ENCODE assay signal across 8 cellular contexts in the genomic region with DNA sequence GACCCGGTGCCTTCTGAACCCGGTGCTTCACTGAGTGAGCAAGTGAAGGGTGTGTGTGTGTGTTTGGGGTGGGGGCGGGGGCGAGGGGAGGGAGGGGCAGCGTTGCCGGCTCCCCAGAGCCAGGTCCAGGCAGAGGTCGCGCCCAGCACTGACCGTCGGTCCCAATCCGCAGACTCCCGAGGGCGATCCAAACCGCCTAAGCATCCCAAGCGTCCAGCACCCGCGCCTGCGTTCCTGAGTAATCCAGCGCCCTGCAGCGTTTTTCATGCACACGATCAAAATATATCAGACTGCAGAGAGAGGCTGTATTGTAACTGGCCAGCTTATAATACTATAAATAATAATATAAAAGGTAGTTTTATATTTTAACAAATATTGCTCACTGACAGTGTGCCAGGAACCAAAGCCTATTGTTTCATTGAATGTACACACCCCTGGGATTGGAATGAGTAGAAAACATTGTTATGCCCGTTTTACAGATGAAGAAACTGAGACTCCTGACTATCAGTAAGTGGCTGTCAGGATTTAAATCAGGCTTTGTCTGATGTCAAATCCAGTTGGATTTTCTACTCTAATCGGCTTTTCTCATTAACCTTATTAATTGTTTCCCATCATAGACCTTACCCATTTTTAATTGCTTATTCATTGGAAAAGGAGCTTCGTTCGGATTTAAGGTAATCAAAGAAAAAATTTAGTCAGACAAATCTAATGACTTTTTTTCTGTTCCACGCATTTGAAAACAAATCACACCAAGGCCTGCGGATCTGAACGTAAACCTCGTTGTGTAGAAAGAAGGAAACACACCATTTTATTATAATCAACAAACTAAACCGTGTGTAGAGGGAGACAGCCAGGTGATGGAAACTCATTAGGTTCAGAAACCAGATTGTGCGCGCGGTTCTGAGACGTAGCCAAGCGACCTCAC. TPM values are rescaled to one million over a fixed set of nuclear protein-coding genes. Genes with fewer than 3 reads are reported as not detected.
A peak's percentile ranks its signal among the peaks of the same experiment; 100 is the strongest.
DNase-seq lines count a peak whose midpoint lies in the region; ATAC-seq, FAIRE-seq and TF ChIP-seq lines count a peak whose summit lies in the region.

No MANE protein-coding gene starts in this region.

- no peak for FAIRE-seq in keratinocyte (lab: Jason Lieb, UNC)
- no peak for FAIRE-seq in RCC 7860 (lab: Jason Lieb, UNC)

- no peaks in the 10 kb centered on the region for H4K20me1 ChIP-seq in SU-DHL-6 (ENCODE audit: low read depth, low read length)
- H4K20me1 ChIP-seq in keratinocyte (ENCODE audit: control insufficient read depth, extremely low read depth, insufficient read depth, low read length) = no peaks in the 10 kb centered on the region

- H3K9ac ChIP-seq in SU-DHL-6 (ENCODE audit: low read length) (peak overlapping the region; percentile 57; the same call in 1 of the 2 replicates), keratinocyte (ENCODE audit: control insufficient read depth, extremely low read depth, insufficient read depth, low read length) (no peak overlapping the region)

- POLR2A ChIA-PET in AG04450 (lab: Yijun Ruan, JAX) = no interaction called here

- H3K79me2 ChIP-seq in SU-DHL-6 (ENCODE audit: insufficient read depth, low read length) (no peaks in the 10 kb centered on the region), keratinocyte (ENCODE audit: control insufficient read depth, insufficient read depth, low read length) (no peaks in the 10 kb centered on the region)

- H3K4me2 ChIP-seq in SU-DHL-6 (ENCODE audit: low read depth, low read length, poor library complexity, severe bottlenecking) = peak overlapping the region; percentile 45
- peak overlapping the region; percentile 83 for H3K4me2 ChIP-seq in keratinocyte (ENCODE audit: control insufficient read depth, extremely low read depth, insufficient read depth, low read depth, low read length)

- H3K4me3 ChIP-seq in AG04450 (ENCODE audit: low read depth, low read length) = 0 out of 2 replicates have a peak overlapping the region, but pooled peaks have one; percentile 4
- no peak overlapping the region for H3K4me3 ChIP-seq in SU-DHL-6 (ENCODE audit: insufficient read depth, low read length, poor library complexity, severe bottlenecking)
- H3K4me3 ChIP-seq in keratinocyte (ENCODE audit: control insufficient read depth in 2 of 3, extremely low read depth in 1 of 3, insufficient read depth in 2 of 3, low read depth in 1 of 3, low read length in 3 of 3) = peak overlapping the region in 1 of 3 experiments; percentile 11

- CTCF ChIA-PET in AG04450 (lab: Charles Lee) = interaction anchor here (0.6 to 3.3 kb wide), 10 partner anchors 10 to 832 kb away, joined by 3 to 28 read pairs (median 3); no protein-coding TSS in a partner anchor

- H3K9me3 ChIP-seq in AG04450 (ENCODE audit: control insufficient read depth, insufficient read depth, low read length) = peaks cover 6% of the 10 kb centered on the region; the same call in 1 of the 2 replicates
- H3K9me3 ChIP-seq in SU-DHL-6 (ENCODE audit: insufficient read depth, low read length) = no peaks in the 10 kb centered on the region
- H3K9me3 ChIP-seq in keratinocyte (ENCODE audit: control insufficient read depth, low read depth, low read length) = peaks cover 1% of the 10 kb centered on the region

- H3K9me1 ChIP-seq in keratinocyte (ENCODE audit: control insufficient read depth, extremely low read depth, insufficient read depth, low read length) = no peaks in the 10 kb centered on the region

- no peaks in the 10 kb centered on the region for H3K9me2 ChIP-seq in SU-DHL-6 (replicated peaks; ENCODE audit: insufficient read depth, low read length)

- dilution Hi-C loops in keratinocyte (cut with MboI; ENCODE audit: extremely low pct_ligation_motif_present, low sequenced_read_pairs) = no loop called here

- H3F3A ChIP-seq in SU-DHL-6 (ENCODE audit: insufficient read depth) = 0 out of 2 replicates have a peak, but pooled peaks cover 5% of the 10 kb centered on the region

- DNase-seq in AG04450 (ENCODE audit: low read depth, low spot score) (no peak), keratinocyte (ENCODE audit: low read depth, low spot score) (no peak), RCC 7860 (ENCODE audit: low spot score) (no peak), NCI-H1694 treated with DMSO at 0.1 percent for 48 hours (lab: John Stamatoyannopoulos, UW) (no peak), dermis blood vessel endothelial cell (no peak)

- ATAC-seq in GM19372 (IDR thresholded peaks at IDR 0.05; ENCODE audit: low read depth, unreplicated experiment) (peak; percentile 1), GM18868 (IDR thresholded peaks at IDR 0.05; ENCODE audit: unreplicated experiment) (no peak)

- peaks cover 54% of the 10 kb centered on the region for H3K27me3 ChIP-seq in AG04450 (ENCODE audit: control insufficient read depth, insufficient read depth, low read length)
- H3K27me3 ChIP-seq in SU-DHL-6 (ENCODE audit: low read length) = 0 out of 2 replicates have a peak, but pooled peaks cover 4% of the 10 kb centered on the region
- peaks cover 36% of the 10 kb centered on the region for H3K27me3 ChIP-seq in keratinocyte (ENCODE audit: control insufficient read depth, extremely low read depth, insufficient read depth, low read length)

- H3K4me1 ChIP-seq in keratinocyte (ENCODE audit: control insufficient read depth, extremely low read depth, insufficient read depth, low read length) = peaks cover 16% of the 10 kb centered on the region

- no peaks in the 10 kb centered on the region for H3K36me3 ChIP-seq in SU-DHL-6 (ENCODE audit: low read length)
- H3K36me3 ChIP-seq in keratinocyte (ENCODE audit: control insufficient read depth in 2 of 2, extremely low read depth in 1 of 2, insufficient read depth in 2 of 2, low read length in 2 of 2) = no peaks in the 10 kb centered on the region

- TF ChIP-seq CTCF in AG04450 (IDR thresholded peaks at IDR 0.05; ENCODE audit: low read depth, low read length) = no peak
- no peak for TF ChIP-seq CTCF in SU-DHL-6 (IDR thresholded peaks at IDR 0.05; ENCODE audit: insufficient read depth, low read length, poor library complexity, severe bottlenecking)
- no peak for TF ChIP-seq CTCF in keratinocyte (optimal IDR thresholded peaks at IDR 0.05 in 1 of 3, IDR thresholded peaks at IDR 0.05 in 1 of 3, conservative IDR thresholded peaks at IDR 0.05 in 1 of 3; ENCODE audit: extremely low read depth in 1 of 3, insufficient read depth in 2 of 3, low read length in 3 of 3)

- H3K27ac ChIP-seq in AG04450 (ENCODE audit: low read depth, low read length) (no peak overlapping the region), SU-DHL-6 (ENCODE audit: low read depth, low read length) (no peak overlapping the region), keratinocyte (ENCODE audit: control insufficient read depth, insufficient read depth, low read length) (no peak overlapping the region)

- no peak overlapping the region for H2AFZ ChIP-seq in SU-DHL-6 (ENCODE audit: low read depth, low read length, severe bottlenecking)
- H2AFZ ChIP-seq in keratinocyte (ENCODE audit: control insufficient read depth, low read length) = no peak overlapping the region

RNA-seq across cellular contexts. Expression of a gene that starts 4.0 kb away (rescaled TPM):
- 0.04 TPM in 1 of 2 replicates, not detected in the other for polyA plus RNA-seq in AG04450 (2011; rRNA removed)
- polyA minus RNA-seq in AG04450 (2011; rRNA and poly(A)+ RNA removed) = not detected in 2 replicates
- polyA plus RNA-seq in keratinocyte = 0.01 to 0.04 TPM (median 0.02 TPM) in 3 replicates
- not detected for polyA plus RNA-seq in keratinocyte (2011; ENCODE audit: low read depth)
- polyA plus RNA-seq in keratinocyte (2011; cell fraction: cytosol; rRNA removed) = not detected in 2 replicates
- polyA plus RNA-seq in keratinocyte (2011; cell fraction: nucleus; rRNA removed) = 0.05 and 0.08 TPM in 2 replicates
- 0.06 TPM in 1 of 2 replicates, not detected in the other for polyA plus RNA-seq in keratinocyte (2012; ENCODE audit: low replicate concordance)
- 0.46 TPM in 1 of 3 replicates, not detected in the others for polyA minus RNA-seq in keratinocyte
- not detected for polyA minus RNA-seq in keratinocyte (2011; cell fraction: cytosol; rRNA and poly(A)+ RNA removed)
- polyA minus RNA-seq in keratinocyte (2011; cell fraction: nucleus; rRNA and poly(A)+ RNA removed) = not detected in 2 replicates
- 0.05 TPM in 1 of 2 replicates, not detected in the other for total RNA-seq in dermis blood vessel endothelial cell
